ENCODE assay signal across 8 cellular contexts in the genomic region with DNA sequence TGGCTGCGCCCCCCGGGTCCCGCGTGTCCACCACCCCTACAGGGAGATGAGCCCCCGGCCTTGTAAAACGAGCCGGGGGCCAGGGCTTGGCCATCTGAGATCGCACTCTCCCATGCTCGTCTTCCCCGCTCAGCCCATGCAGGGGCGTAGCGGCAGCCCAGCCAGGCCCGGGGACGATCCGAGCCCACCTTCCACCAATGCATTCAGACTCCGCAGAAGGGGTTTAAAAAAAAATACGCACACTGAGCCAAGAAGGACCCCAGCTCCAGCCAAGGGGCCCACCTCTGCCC. TPM values are rescaled to one million over a fixed set of nuclear protein-coding genes. Genes with fewer than 3 reads are reported as not detected.
DNase-seq lines count a peak whose midpoint lies in the region; ATAC-seq and TF ChIP-seq lines count a peak whose summit lies in the region.

No MANE protein-coding gene starts in this region.

- H3K27ac Mint-ChIP-seq in activated T-helper 2 cell treated with anti-CD3 and anti-CD28 coated beads, Interferon-gamma antibody, Interleukin-2, Interleukin-4, amounts not matched to agents 10 μg/mL and 5 μg/mL and 100 μg/mL, durations not matched to agents 14 hours and 24 hours and 36 hours, result peak overlapping the region; percentile 90

- peak overlapping the region; percentile 70 for H3K4me3 ChIP-seq in GM08714 (ENCODE audit: low read length)
- peak overlapping the region; percentile 72 for H3K4me3 ChIP-seq in Jurkat, Clone E6-1 (ENCODE audit: low read length)
- H3K4me3 ChIP-seq in gastroesophageal sphincter, result peak overlapping the region; percentile 57 to 90

- H3K9me3 ChIP-seq in gastroesophageal sphincter, result no peaks in the 10 kb centered on the region

- TF ChIP-seq CTCF in gastroesophageal sphincter (IDR thresholded peaks at IDR 0.05) (no peak), omental fat pad (IDR thresholded peaks at IDR 0.05) (no peak)

- no peaks in the 10 kb centered on the region for H3K9me3 Mint-ChIP-seq in activated T-helper 2 cell treated with anti-CD3 and anti-CD28 coated beads, Interferon-gamma antibody, Interleukin-2, Interleukin-4, amounts not matched to agents 10 μg/mL and 5 μg/mL and 100 μg/mL, durations not matched to agents 14 hours and 24 hours and 36 hours

- intact Hi-C loops in activated T-helper 2 cell treated with anti-CD3 and anti-CD28 coated beads, Interferon-gamma antibody, Interleukin-2, Interleukin-4, amounts not matched to agents 10 μg/mL and 5 μg/mL and 100 μg/mL, durations not matched to agents 14 hours and 24 hours and 36 hours (cut with micrococcal nuclease), result loop anchor here (1.0 to 10.0 kb wide), 9 partner anchors 10 to 770 kb away; partner anchors contain the start of genes EFHC1 and GCLC

- H3K36me3 ChIP-seq in gastroesophageal sphincter, result peaks cover 0 to 7% of the 10 kb centered on the region in 2 donors

- peak; percentile 16 for ATAC-seq in GM21619 (IDR thresholded peaks at IDR 0.05; ENCODE audit: unreplicated experiment)
- peak; percentile 4 for ATAC-seq in gastroesophageal sphincter
- ATAC-seq in omental fat pad (ENCODE audit: low FRiP score), result peak; percentile 21

- peaks cover 4 to 43% (median 6%) of the 10 kb centered on the region in 3 donors for H3K4me1 ChIP-seq in gastroesophageal sphincter

- peak overlapping the region; percentile 84 to 94 (median 88) for H3K27ac ChIP-seq in gastroesophageal sphincter

- TF ChIP-seq POLR2A in gastroesophageal sphincter (IDR thresholded peaks at IDR 0.05), result no peak

- H3K4me3 Mint-ChIP-seq in activated T-helper 2 cell treated with anti-CD3 and anti-CD28 coated beads, Interferon-gamma antibody, Interleukin-2, Interleukin-4, amounts not matched to agents 10 μg/mL and 5 μg/mL and 100 μg/mL, durations not matched to agents 14 hours and 24 hours and 36 hours (ENCODE audit: low read depth), result peak overlapping the region; percentile 90

- peaks cover 42% of the 10 kb centered on the region for H3K4me1 Mint-ChIP-seq in activated T-helper 2 cell treated with anti-CD3 and anti-CD28 coated beads, Interferon-gamma antibody, Interleukin-2, Interleukin-4, amounts not matched to agents 10 μg/mL and 5 μg/mL and 100 μg/mL, durations not matched to agents 14 hours and 24 hours and 36 hours (ENCODE audit: low read depth)

- peaks cover 8% of the 10 kb centered on the region for H3K27me3 Mint-ChIP-seq in activated T-helper 2 cell treated with anti-CD3 and anti-CD28 coated beads, Interferon-gamma antibody, Interleukin-2, Interleukin-4, amounts not matched to agents 10 μg/mL and 5 μg/mL and 100 μg/mL, durations not matched to agents 14 hours and 24 hours and 36 hours (ENCODE audit: low read depth)

- 0% methylated on average over 2 of the region's 17 CpGs; no CpG with 5 or more reads in 1 of the 2 donors for WGBS in gastroesophageal sphincter (ENCODE audit: low coverage in 1 of 2), 2 donors

- no peak for DNase-seq in Jurkat, Clone E6-1 (ENCODE audit: low read depth, low spot score)
- no peak for DNase-seq in activated T-helper 2 cell treated with anti-CD3 and anti-CD28 coated beads, Interferon-gamma antibody, Interleukin-2, Interleukin-4, amounts not matched to agents 10 μg/mL and 5 μg/mL and 100 μg/mL, durations not matched to agents 14 hours and 24 hours and 36 hours (ENCODE audit: low spot score)
- DNase-seq in omental fat pad (ENCODE audit: low spot score) (no peak), RPMI8226 (no peak), SKM-1 (lab: John Stamatoyannopoulos, UW; ENCODE audit: unreplicated experiment) (no peak)

- H3K27me3 ChIP-seq in gastroesophageal sphincter, result no peaks in the 10 kb centered on the region

- no peak for TF ChIP-seq EP300 in gastroesophageal sphincter (IDR thresholded peaks at IDR 0.05)

- H3K36me3 Mint-ChIP-seq in activated T-helper 2 cell treated with anti-CD3 and anti-CD28 coated beads, Interferon-gamma antibody, Interleukin-2, Interleukin-4, amounts not matched to agents 10 μg/mL and 5 μg/mL and 100 μg/mL, durations not matched to agents 14 hours and 24 hours and 36 hours (ENCODE audit: low read depth), result peaks cover 47% of the 10 kb centered on the region

RNA-seq across cellular contexts. Expression of gene GSTA4, which starts 0.3 kb away (rescaled TPM):
- 12.2 TPM for polyA plus RNA-seq in Jurkat, Clone E6-1 (2012; ENCODE audit: insufficient read depth, insufficient read length)
- 69.7 and 70.2 TPM in 2 replicates for total RNA-seq in activated T-helper 2 cell treated with anti-CD3 and anti-CD28 coated beads, Interferon-gamma antibody, Interleukin-2, Interleukin-4, amounts not matched to agents 10 μg/mL and 5 μg/mL and 100 μg/mL, durations not matched to agents 14 hours and 24 hours and 36 hours
- total RNA-seq in gastroesophageal sphincter, result 10 to 100 TPM; 19.3 to 40.4 (median 26.9) TPM
- 10 to 100 TPM in 3 of 4 donors, 1 to 10 TPM in 1; 7.9 to 22.1 (median 19.1) TPM for total RNA-seq in omental fat pad
